8 cellular contexts compared by ENCODE assay signal in genomic region chr16:46688657-46689491, GRCh38. TPM values are rescaled to one million over a fixed set of nuclear protein-coding genes. Genes with fewer than 3 reads are reported as not detected.
DNase-seq lines count a peak whose midpoint lies in the region; FAIRE-seq and TF ChIP-seq lines count a peak whose summit lies in the region.

TSS of gene VPS35 (minus strand) at chr16:46689178. CDS start at chr16:46689133, 45 bp downstream.

- H4K20me1 ChIP-seq in H1 (replicated peaks in 1 of 2; ENCODE audit: control insufficient read depth in 1 of 2, insufficient read depth in 2 of 2, low read length in 2 of 2) = peaks cover 25% of the 10 kb centered on the region in 2 experiments

- H2BK15ac ChIP-seq in H1 (ENCODE audit: low read length) (peak within 1 kb of the TSS; percentile 54), mesenchymal stem cell (ENCODE audit: low read depth, poor library complexity, severe bottlenecking) (no peak within 1 kb of the TSS)

- H3K4me3 ChIP-seq in H1 (ENCODE audit: extremely low read depth in 1 of 4, insufficient read depth in 2 of 4, low read depth in 3 of 4, low read length in 4 of 4) (peak within 1 kb of the TSS; percentile 88 to 96 (median 92)), mesenchymal stem cell (ENCODE audit: insufficient read depth in 1 of 2, low read depth in 1 of 2, low read length in 2 of 2) (peak within 1 kb of the TSS; percentile 85)

- H3K18ac ChIP-seq in H1 (ENCODE audit: extremely low read depth, low read length) = peak within 1 kb of the TSS; percentile 96
- peak within 1 kb of the TSS; percentile 92 to 99 for H3K18ac ChIP-seq in mesenchymal stem cell (ENCODE audit: low read depth in 1 of 2, low read length in 2 of 2)

- TF ChIP-seq POLR2A in H1 (IDR thresholded peaks at IDR 0.05; ENCODE audit: control extremely low read depth in 1 of 2, low read depth in 2 of 2, low read length in 2 of 2) = peak; percentile 43 to 69

- peak within 1 kb of the TSS; percentile 100 for H4K5ac ChIP-seq in H1 (ENCODE audit: insufficient read length, low read depth, low read length)

- DNase-seq in COLO829 (ENCODE audit: low spot score) (peak; percentile 90), GM20000 (ENCODE audit: low spot score) (peak; percentile 95), HT-29 (ENCODE audit: low spot score) (peak; percentile 99), H1 (ENCODE audit: low read depth in 1 of 2, low spot score in 2 of 2) (peak; percentile 95 to 100), mesenchymal stem cell (peak; percentile 99)
- peak; percentile 96 for DNase-seq in NK-92 treated with Interleukin-12 subunit alpha and Interleukin-12 subunit beta, amount 100 ng/mL, for 24 hours (lab: John Stamatoyannopoulos, UW)
- peak; percentile 99 for DNase-seq in stimulated activated CD8-positive, alpha-beta memory T cell treated with anti-CD3 and anti-CD28 coated beads, Interleukin-12 subunit alpha, Interleukin-12 subunit beta, amount 100 ng/mL, for 4 hours (ENCODE audit: low read depth)

- H2AFZ ChIP-seq in H1 (ENCODE audit: low read length) (peak within 1 kb of the TSS; percentile 98), mesenchymal stem cell (ENCODE audit: low read depth, low read length) (peak within 1 kb of the TSS; percentile 86)

- CTCF ChIA-PET in activated CD8-positive, alpha-beta memory T cell treated with anti-CD3 and anti-CD28 coated beads for 36 hours (lab: Charles Lee) = interaction anchor here (0.8 to 1.4 kb wide), 2 partner anchors 15 to 165 kb away, joined by 3 read pairs; no protein-coding TSS in a partner anchor
- CTCF ChIA-PET in H1 (lab: Charles Lee; ENCODE audit: partially characterized antibody) = interaction anchor here (1.0 to 2.8 kb wide), 4 partner anchors 12 to 106 kb away, joined by 3 to 11 read pairs (median 4); no protein-coding TSS in a partner anchor

- H3K14ac ChIP-seq in H1 (ENCODE audit: insufficient read length) (peak within 1 kb of the TSS; percentile 100), mesenchymal stem cell (ENCODE audit: low read length in 2 of 2) (peak within 1 kb of the TSS in 1 of 2 experiments; percentile 84)

- H4K8ac ChIP-seq in H1 (ENCODE audit: extremely low read depth, insufficient read depth, low read length) (peak within 1 kb of the TSS; percentile 99), mesenchymal stem cell (ENCODE audit: low read length) (peak within 1 kb of the TSS; percentile 100)

- POLR2A ChIA-PET in activated CD8-positive, alpha-beta memory T cell treated with anti-CD3 and anti-CD28 coated beads for 36 hours (lab: Charles Lee) = interaction anchor here (0.6 to 1.2 kb wide), 2 partner anchors 141 to 142 kb away, joined by 3 to 13 read pairs; partner anchors contain the start of gene C16orf87
- POLR2A ChIA-PET in H1 (lab: Charles Lee; ENCODE audit: partially characterized antibody) = interaction anchor here (0.6 to 1.9 kb wide), 13 partner anchors 9 to 221 kb away, joined by 3 to 10 read pairs (median 4); partner anchors contain the start of gene GPT2

- H2BK120ac ChIP-seq in H1 (replicated peaks; ENCODE audit: low read depth, low read length) = peak within 1 kb of the TSS; percentile 99
- H2BK120ac ChIP-seq in mesenchymal stem cell (ENCODE audit: low read depth, low read length) = peak within 1 kb of the TSS; percentile 66

- H3K23ac ChIP-seq in H1 (ENCODE audit: insufficient read length) (no peak within 1 kb of the TSS), mesenchymal stem cell (ENCODE audit: low read length in 2 of 2) (no peak within 1 kb of the TSS)

- H3K56ac ChIP-seq in H1 (replicated peaks; ENCODE audit: insufficient read length, low read depth, low read length) = peak within 1 kb of the TSS; percentile 98

- no peaks in the 10 kb centered on the region; the same call in 1 of the 2 replicates for H3K79me1 ChIP-seq in H1 (ENCODE audit: low read depth, low read length)
- H3K79me1 ChIP-seq in mesenchymal stem cell (replicated peaks; ENCODE audit: low read length, poor library complexity, severe bottlenecking) = no peaks in the 10 kb centered on the region

- WGBS in H1 (ENCODE audit: extremely low coverage in 1 of 2, insufficient coverage in 1 of 2, insufficient read length in 1 of 2, insufficient replicate concordance in 2 of 2, low coverage in 1 of 2, low lambda C conversion rate in 2 of 2, missing lambda C conversion rate in 1 of 2), 2 experiments = 1% methylated on average over 47 of the region's 60 CpGs; no CpG with 5 or more reads in 1 of the 2 experiments
- under 1% methylated on average over 56 of the region's 60 CpGs for WGBS in mesenchymal stem cell

- H3K4me1 ChIP-seq in H1 (replicated peaks in 1 of 4; ENCODE audit: control insufficient read depth in 3 of 4, insufficient read depth in 4 of 4, low read length in 3 of 4) (peaks cover 2 to 13% (median 5%) of the 10 kb centered on the region in 4 experiments; a peak in 5 of 7 replicates), mesenchymal stem cell (ENCODE audit: control insufficient read depth, insufficient read depth, low read depth, low read length) (peaks cover 6% of the 10 kb centered on the region)

- peak within 1 kb of the TSS; percentile 89 for H3K27ac ChIP-seq in H1 (ENCODE audit: low read depth, low read length)
- H3K27ac ChIP-seq in mesenchymal stem cell (ENCODE audit: low read length, poor library complexity, severe bottlenecking) = peak within 1 kb of the TSS; percentile 93

- no peak within 1 kb of the TSS for H2AK5ac ChIP-seq in H1 (ENCODE audit: low read depth, low read length)
- H2AK5ac ChIP-seq in mesenchymal stem cell (ENCODE audit: low read length, severe bottlenecking) = no peak within 1 kb of the TSS

- H3K9ac ChIP-seq in H1 (replicated peaks in 1 of 4; ENCODE audit: extremely low read depth in 1 of 4, low read depth in 3 of 4, low read length in 3 of 4) (peak within 1 kb of the TSS; percentile 95 to 98 (median 96)), mesenchymal stem cell (ENCODE audit: low read length) (peak within 1 kb of the TSS; percentile 98)

- peak within 1 kb of the TSS; percentile 98 for H2BK12ac ChIP-seq in H1 (ENCODE audit: low read depth, low read length)
- peak within 1 kb of the TSS in 1 of 2 experiments; percentile 51 for H2BK12ac ChIP-seq in mesenchymal stem cell (ENCODE audit: low read length in 2 of 2)

- H3K9me3 ChIP-seq in H1 (ENCODE audit: insufficient read depth in 2 of 2, low read depth in 1 of 2, low read length in 1 of 2) = no peaks in the 10 kb centered on the region
- H3K9me3 ChIP-seq in mesenchymal stem cell (ENCODE audit: control insufficient read depth, low read length) = no peaks in the 10 kb centered on the region

- peak within 1 kb of the TSS; percentile 76 to 96 for H3K4me2 ChIP-seq in H1 (ENCODE audit: insufficient read depth in 1 of 2, low read depth in 2 of 2, low read length in 2 of 2)
- peak within 1 kb of the TSS; percentile 76 for H3K4me2 ChIP-seq in mesenchymal stem cell (ENCODE audit: low read length, poor library complexity, severe bottlenecking)

- peaks cover 32 to 80% of the 10 kb centered on the region in 2 experiments for H3K79me2 ChIP-seq in H1 (ENCODE audit: control insufficient read depth in 1 of 2, insufficient read depth in 2 of 2, low read length in 2 of 2)

- no peak within 1 kb of the TSS for H2BK20ac ChIP-seq in H1 (ENCODE audit: low read length)

- TF ChIP-seq RAD21 in H1 (IDR thresholded peaks at IDR 0.05 in 1 of 2, conservative IDR thresholded peaks at IDR 0.05 in 1 of 2; ENCODE audit: low read depth in 2 of 2, low read length in 2 of 2) = peak in 1 of 2 experiments; percentile 44; a peak in 1 of 4 replicates

- no peaks in the 10 kb centered on the region for H3K27me3 ChIP-seq in H1 (replicated peaks in 1 of 4; ENCODE audit: control insufficient read depth in 3 of 4, extremely low read depth in 1 of 4, insufficient read depth in 3 of 4, low read length in 3 of 4)
- no peaks in the 10 kb centered on the region for H3K27me3 ChIP-seq in mesenchymal stem cell (ENCODE audit: control insufficient read depth in 1 of 2, insufficient read depth in 1 of 2, low read length in 2 of 2)

- peak; percentile 32 for TF ChIP-seq CTCF in GM20000 (IDR thresholded peaks at IDR 0.05; ENCODE audit: extremely low read depth, missing control alignments)
- TF ChIP-seq CTCF in H1 (IDR thresholded peaks at IDR 0.05; ENCODE audit: control extremely low read depth in 1 of 3, insufficient read depth in 1 of 3, low read depth in 1 of 3, low read length in 3 of 3) = peak in 2 of 3 experiments; percentile 64 to 69; a peak in 3 of 4 replicates

- H3K36me3 ChIP-seq in H1 (ENCODE audit: control insufficient read depth in 2 of 4, insufficient read depth in 4 of 4, low read length in 3 of 4) (peaks cover 7 to 26% (median 17%) of the 10 kb centered on the region in 4 experiments; a peak in 7 of 8 replicates), mesenchymal stem cell (ENCODE audit: control insufficient read depth in 1 of 2, insufficient read depth in 2 of 2, low read depth in 1 of 2, low read length in 2 of 2) (peaks cover 0 to 3% of the 10 kb centered on the region in 2 experiments)

- TF ChIP-seq EP300 in H1 (IDR thresholded peaks at IDR 0.05; ENCODE audit: borderline replicate concordance in 1 of 2, low read depth in 2 of 2, low read length in 2 of 2) = no peak

- H2BK5ac ChIP-seq in H1 (ENCODE audit: low read depth, low read length) (peak within 1 kb of the TSS; percentile 96), mesenchymal stem cell (ENCODE audit: low read depth, low read length, poor library complexity, severe bottlenecking) (peak within 1 kb of the TSS; percentile 85)

- FAIRE-seq in H1 (lab: Jason Lieb, UNC) = no peak

- peaks cover 13% of the 10 kb centered on the region for H3K23me2 ChIP-seq in H1 (ENCODE audit: low read depth, low read length)

- H3K4ac ChIP-seq in H1 (replicated peaks; ENCODE audit: insufficient read length, low read depth, low read length) (peak within 1 kb of the TSS; percentile 100), mesenchymal stem cell (ENCODE audit: low read depth in 1 of 2, low read length in 2 of 2) (peak within 1 kb of the TSS; percentile 85 to 91)

- peak within 1 kb of the TSS; percentile 100 for H4K91ac ChIP-seq in H1 (replicated peaks; ENCODE audit: insufficient read length, low read length)
- H4K91ac ChIP-seq in mesenchymal stem cell (ENCODE audit: low read length) = peak within 1 kb of the TSS; percentile 99

RNA-seq across cellular contexts. Expression of gene VPS35, which starts in this region (rescaled TPM):
- 34.8 and 43.8 TPM in 2 replicates for total RNA-seq in HT-29 (2014; rRNA removed; shearing (Covaris generic))
- total RNA-seq in activated CD8-positive, alpha-beta memory T cell treated with anti-CD3 and anti-CD28 coated beads for 36 hours = 100 to 1,000 TPM in 1 of 2 experiments, 10 to 100 TPM in 1; 95.1 to 100 TPM
- total RNA-seq in H1 (2021; fragmentation: NEBNext Ultra II Directional; extraction: Animal tissue kit (Norgen Biotek cat#: 25700)) = 58.1 and 66.9 TPM in 2 replicates
- polyA plus RNA-seq in H1 (2011; rRNA removed) = 8.9 and 10.3 TPM in 2 replicates
- polyA plus RNA-seq in H1 (2011; cell fraction: cytosol; rRNA removed) = 15.7 TPM
- 7.3 TPM for polyA plus RNA-seq in H1 (2011; cell fraction: nucleus; rRNA removed)
- 25.4 to 78.8 TPM (median 34.5 TPM) in 4 replicates for polyA plus RNA-seq in H1 (2012, experiment 1 of 2)
- polyA plus RNA-seq in H1 (2012, experiment 2 of 2) = 2.1 TPM
- 30.9 TPM for polyA plus RNA-seq in H1 (2013, experiment 1 of 2)
- 31.6 TPM for polyA plus RNA-seq in H1 (2013, experiment 2 of 2)
- polyA minus RNA-seq in H1 (2011; rRNA and poly(A)+ RNA removed) = 24.5 and 31.2 TPM in 2 replicates
- polyA minus RNA-seq in H1 (2011; cell fraction: cytosol; rRNA and poly(A)+ RNA removed) = 23.9 TPM
- 54.1 TPM for polyA minus RNA-seq in H1 (2011; cell fraction: nucleus; rRNA and poly(A)+ RNA removed)
- 70.9 TPM for polyA plus RNA-seq in mesenchymal stem cell (2013, experiment 1 of 2)
- polyA plus RNA-seq in mesenchymal stem cell (2013, experiment 2 of 2) = 73.2 TPM

Comparison
In these comparisons a context has a peak if more than half of its experiments do, and no peak if none do; other contexts are left out.
1. Peak in every context shown above with its lines: DNase-seq, H3K4me3 ChIP-seq and H3K27ac ChIP-seq.